ENCODE assay signal across 13 cellular contexts in genomic region chr6:25365159-25365558, GRCh38.
DNase-seq lines count a peak whose midpoint lies in the region; ATAC-seq, FAIRE-seq and TF ChIP-seq lines count a peak whose summit lies in the region.
"Had no signal": no experiment of that assay in that cellular context is flagged by ENCODE, and none has a peak within 500 bp of the region (broad histone marks: within the 10 kb centered on the region; RNA-seq: fewer than 3 reads in every experiment).

No MANE protein-coding gene starts in this region.

- H2AFZ ChIP-seq in OCI-LY7 (ENCODE audit: low read length): no peak overlapping the region

- peaks cover 100% of the 10 kb centered on the region for H3K79me2 ChIP-seq in OCI-LY7 (ENCODE audit: insufficient read depth, low read depth, low read length)

- no peak overlapping the region for H3K4me3 ChIP-seq in OCI-LY7 (ENCODE audit: low read depth, low read length, poor library complexity, severe bottlenecking)
- no peak overlapping the region for H3K4me3 ChIP-seq in esophagus muscularis mucosa
- H3K4me3 ChIP-seq in thoracic aorta: no peak overlapping the region
- H3K4me3 ChIP-seq: A549 had no signal

- intact Hi-C loops in OCI-LY7 (cut with micrococcal nuclease; ENCODE audit: unreplicated experiment): no loop called here
- intact Hi-C loops in esophagus muscularis mucosa (cut with DNase I): no loop called here

- H3K4me1 ChIP-seq in OCI-LY7 (ENCODE audit: insufficient read depth, low read length, poor library complexity, severe bottlenecking) (peaks cover 100% of the 10 kb centered on the region), esophagus muscularis mucosa (peaks cover 0 to 33% (median 13%) of the 10 kb centered on the region in 4 donors), thoracic aorta (ENCODE audit: control insufficient read depth in 1 of 2, low read depth in 2 of 2) (peaks cover 69 to 97% of the 10 kb centered on the region in 2 donors)

- ATAC-seq in thoracic aorta (ENCODE audit: insufficient number of reproducible peaks, low FRiP score, low read depth): no peak
- ATAC-seq in HG03159 (IDR thresholded peaks at IDR 0.05; ENCODE audit: unreplicated experiment): no peak
- ATAC-seq: A549 had no signal

- POLR2A ChIA-PET in OCI-LY7 (lab: Charles Lee): interaction anchor here (0.9 to 10.8 kb wide), 8 partner anchors 9 to 87 kb away, joined by 3 to 131 read pairs (median 6); partner anchors contain the start of gene CARMIL1

- no peaks in the 10 kb centered on the region for H4K20me1 ChIP-seq in OCI-LY7 (ENCODE audit: insufficient read depth, low read length)

- H3K4me2 ChIP-seq in OCI-LY7 (ENCODE audit: low read length): peak overlapping the region; percentile 70; the same call in 1 of the 2 replicates
- H3K4me2 ChIP-seq: A549 had no signal

- H3K27ac ChIP-seq in OCI-LY7 (ENCODE audit: low read depth, low read length, poor library complexity, severe bottlenecking): peak overlapping the region; percentile 87
- no peak overlapping the region for H3K27ac ChIP-seq in esophagus muscularis mucosa (replicated peaks in 1 of 4)
- peak overlapping the region; percentile 2 to 66 for H3K27ac ChIP-seq in thoracic aorta
- H3K27ac ChIP-seq: A549, HL-60 had no signal

- CTCF ChIA-PET in OCI-LY7 (lab: Charles Lee; ENCODE audit: unreplicated experiment): interaction anchor here (0.6 kb wide), 1 partner anchor 47 kb away, joined by 6 read pairs; no protein-coding TSS in a partner anchor

- WGBS in esophagus muscularis mucosa: 88% methylated on average over 4 of the region's 4 CpGs

- H3K27me3 ChIP-seq in esophagus muscularis mucosa (no peaks in the 10 kb centered on the region), thoracic aorta (replicated peaks; ENCODE audit: insufficient read depth) (no peaks in the 10 kb centered on the region)

- TF ChIP-seq EP300 in esophagus muscularis mucosa (IDR thresholded peaks at IDR 0.05): no peak

- DNase-seq in GM19239 (ENCODE audit: insufficient read length, low spot score) (no peak), OCI-LY7 (ENCODE audit: low spot score) (no peak), esophagus muscularis mucosa (ENCODE audit: extremely low spot score) (peak; percentile 24), thoracic aorta (ENCODE audit: low spot score) (no peak), D721Med (ENCODE audit: insufficient read length, low spot score) (no peak)
- DNase-seq: Caco-2; CD8-positive, alpha-beta memory T cell; DMS53; HCEC 1CT; HFFc6 had no signal

- H3K9me3 ChIP-seq in OCI-LY7 (ENCODE audit: low read length) (no peaks in the 10 kb centered on the region), esophagus muscularis mucosa (no peaks in the 10 kb centered on the region), thoracic aorta (no peaks in the 10 kb centered on the region)
- H3K9me3 ChIP-seq: A549, Caco-2 had no signal

- BruUV-seq in OCI-LY7 (replicated peaks; lab: Mats Ljungman, UMichigan): no TSS peak

- TF ChIP-seq CTCF in OCI-LY7 (conservative IDR thresholded peaks at IDR 0.05; ENCODE audit: low read length): no peak
- no peak for TF ChIP-seq CTCF in esophagus muscularis mucosa (IDR thresholded peaks at IDR 0.05)
- TF ChIP-seq CTCF in thoracic aorta (IDR thresholded peaks at IDR 0.05): no peak
- TF ChIP-seq CTCF in D721Med (IDR thresholded peaks at IDR 0.05; ENCODE audit: insufficient read depth, missing control alignments): no peak

- H3K9me2 ChIP-seq in OCI-LY7 (ENCODE audit: insufficient read depth, low read length): no peaks in the 10 kb centered on the region

- no peaks in the 10 kb centered on the region for H3K36me3 ChIP-seq in OCI-LY7 (ENCODE audit: insufficient read depth, low read length)
- H3K36me3 ChIP-seq in esophagus muscularis mucosa: no peaks in the 10 kb centered on the region
- H3K36me3 ChIP-seq in thoracic aorta: no peaks in the 10 kb centered on the region

- no peak for TF ChIP-seq POLR2A in esophagus muscularis mucosa (IDR thresholded peaks at IDR 0.05; ENCODE audit: low read depth)

- FAIRE-seq in GM19239 (lab: Jason Lieb, UNC): peak; percentile 75
- FAIRE-seq in D721Med (lab: Jason Lieb, UNC): no peak
- FAIRE-seq: A549 had no signal

Comparison
In these comparisons a context has a peak if more than half of its experiments do, and no peak if none do; other contexts are left out.
1. H3K27ac ChIP-seq: peak in OCI-LY7 (single experiment) and thoracic aorta (2 of 2); none in esophagus muscularis mucosa (0 of 4).